In genomic region chrX:150898343-150899190, GRCh38 we compare ENCODE assay signal across 8 cellular contexts. TPM values are rescaled to one million over a fixed set of nuclear protein-coding genes. Genes with fewer than 3 reads are reported as not detected.
DNase-seq lines count a peak whose midpoint lies in the region; ATAC-seq and TF ChIP-seq lines count a peak whose summit lies in the region.

Gene CD99L2, minus strand, starts transcription at chrX:150898668. Its CDS starts 80 bp downstream, at chrX:150898588.

- ATAC-seq in GM18511 (IDR thresholded peaks at IDR 0.05; ENCODE audit: unreplicated experiment) (peak; percentile 75), HG02970 (IDR thresholded peaks at IDR 0.05; ENCODE audit: low FRiP score, unreplicated experiment) (peak; percentile 92)

- no peaks in the 10 kb centered on the region for H3K9me3 ChIP-seq in vagina

- no peak for TF ChIP-seq POLR2A in vagina (IDR thresholded peaks at IDR 0.05)

- H3K4me3 ChIP-seq in astrocyte of the cerebellum (ENCODE audit: low read depth, low read length) (peak within 1 kb of the TSS; percentile 58), vagina (peak within 1 kb of the TSS; percentile 54 to 69)

- H3K4me1 ChIP-seq in vagina, result no peaks in the 10 kb centered on the region

- H3K27me3 ChIP-seq in vagina, result no peaks in the 10 kb centered on the region

- no peaks in the 10 kb centered on the region for H3K36me3 ChIP-seq in vagina

- intact Hi-C loops in vagina (cut with DNase I), result no loop called here

- peak; percentile 73 to 87 for DNase-seq in NCI-H1930 (lab: John Stamatoyannopoulos, UW)
- DNase-seq in T1000 (lab: John Stamatoyannopoulos, UW), result peak; percentile 64
- peak; percentile 50 for DNase-seq in astrocyte of the cerebellum (ENCODE audit: low read depth)
- DNase-seq in hepatic stellate cell (ENCODE audit: low spot score), result peak; percentile 80
- peak; percentile 52 for DNase-seq in renal cortical epithelial cell (ENCODE audit: low read depth)
- DNase-seq in vagina (ENCODE audit: extremely low spot score in 2 of 2), result no peak

- in situ Hi-C loops in astrocyte of the cerebellum (cut with HindIII; ENCODE audit: low sequenced_read_pairs), result no loop called here

- TF ChIP-seq CTCF in astrocyte of the cerebellum (IDR thresholded peaks at IDR 0.05; ENCODE audit: low read depth, low read length, missing control alignments), result no peak
- no peak for TF ChIP-seq CTCF in vagina (IDR thresholded peaks at IDR 0.05)

- H3K27ac ChIP-seq in vagina, result peak within 1 kb of the TSS; percentile 68

RNA-seq across cellular contexts. Expression of gene CD99L2, which starts in this region (rescaled TPM):
- 16.7 and 47.5 TPM in 2 replicates for total RNA-seq in renal cortical epithelial cell
- 23.8 TPM for total RNA-seq in vagina

Comparison
In these comparisons a context has a peak if more than half of its experiments do, and no peak if none do; other contexts are left out.
1. DNase-seq: peak in NCI-H1930 (2 of 2), T1000 (single experiment), astrocyte of the cerebellum (single experiment), hepatic stellate cell (single experiment) and renal cortical epithelial cell (single experiment); none in vagina (0 of 2).